Comparison of ENCODE assay signal across 17 cellular contexts in genomic region chr14:18920052-18920451, GRCh38. TPM values are rescaled to one million over a fixed set of nuclear protein-coding genes. Genes with fewer than 3 reads are reported as not detected.
A peak's percentile ranks its signal among the peaks of the same experiment; 100 is the strongest.
DNase-seq lines count a peak whose midpoint lies in the region; ATAC-seq, FAIRE-seq and TF ChIP-seq lines count a peak whose summit lies in the region.
"Not testable (repeated sequence)": the region's sequence is repeated elsewhere in the genome, so short reads cannot be mapped to it uniquely, and the experiment has no call there.
"Had no signal": no experiment of that assay in that cellular context is flagged by ENCODE, and none has a peak within 500 bp of the region (broad histone marks: within the 10 kb centered on the region; RNA-seq: fewer than 3 reads in every experiment).

No MANE protein-coding gene starts in this region.

- H3K36me3 Mint-ChIP-seq in stimulated activated effector memory CD8-positive, alpha-beta T cell treated with anti-CD3 and anti-CD28 coated beads, Interleukin-12 subunit alpha, Interleukin-12 subunit beta, amount 100 ng/mL, for 72 hours: not testable (repeated sequence)

- ATAC-seq in A549 (peak; percentile 63 to 85; a peak in 4 of 6 replicates), RWPE2 (ENCODE audit: low read depth) (peak; percentile 14; the same call in 1 of the 3 replicates), K562 (peak; percentile 59), Right ventricle myocardium superior (ENCODE audit: poor library complexity) (peak; percentile 13), lower lobe of right lung (peak; percentile 3 to 21), upper lobe of right lung (peak; percentile 15)
- peak; percentile 34 for ATAC-seq in stimulated activated effector memory CD8-positive, alpha-beta T cell treated with anti-CD3 and anti-CD28 coated beads, Interleukin-12 subunit alpha, Interleukin-12 subunit beta, amount 100 ng/mL, for 72 hours
- peak; percentile 25 for ATAC-seq in stimulated activated naive CD8-positive, alpha-beta T cell treated with anti-CD3 and anti-CD28 coated beads, Interleukin-15, amount 100 ng/mL, for 72 hours

- H3K9me3 Mint-ChIP-seq in stimulated activated effector memory CD8-positive, alpha-beta T cell treated with anti-CD3 and anti-CD28 coated beads, Interleukin-12 subunit alpha, Interleukin-12 subunit beta, amount 100 ng/mL, for 72 hours; stimulated activated naive CD8-positive, alpha-beta T cell treated with anti-CD3 and anti-CD28 coated beads, Interleukin-15, amount 100 ng/mL, for 72 hours: not testable (repeated sequence)

- not testable (repeated sequence) for TF ChIP-seq EP300 in A549 (IDR thresholded peaks at IDR 0.05); K562 (IDR thresholded peaks at IDR 0.05; ENCODE audit: low read length)

- not testable (repeated sequence) for TF ChIP-seq CTCF in A549 (IDR thresholded peaks at IDR 0.05); RWPE2 (IDR thresholded peaks at IDR 0.05; ENCODE audit: poor library complexity, severe bottlenecking); K562 (IDR thresholded peaks at IDR 0.05 in 2 of 3, conservative IDR thresholded peaks at IDR 0.05 in 1 of 3; ENCODE audit: insufficient read depth in 2 of 3, low read depth in 1 of 3, low read length in 3 of 3); lower lobe of right lung (IDR thresholded peaks at IDR 0.05); upper lobe of right lung (IDR thresholded peaks at IDR 0.05)

- H3K27me3 Mint-ChIP-seq in stimulated activated naive CD8-positive, alpha-beta T cell treated with anti-CD3 and anti-CD28 coated beads, Interleukin-15, amount 100 ng/mL, for 72 hours: not testable (repeated sequence)

- H3K36me3 ChIP-seq in RWPE2 (ENCODE audit: low read depth); K562 (ENCODE audit: control insufficient read depth, insufficient read depth, low read length); lower lobe of right lung; upper lobe of right lung: not testable (repeated sequence)

- FAIRE-seq in A549 (lab: Jason Lieb, UNC); K562 (lab: Jason Lieb, UNC): not testable (repeated sequence)

- not testable (repeated sequence) for H3K27ac Mint-ChIP-seq in stimulated activated effector memory CD8-positive, alpha-beta T cell treated with anti-CD3 and anti-CD28 coated beads, Interleukin-12 subunit alpha, Interleukin-12 subunit beta, amount 100 ng/mL, for 72 hours; stimulated activated naive CD8-positive, alpha-beta T cell treated with anti-CD3 and anti-CD28 coated beads, Interleukin-15, amount 100 ng/mL, for 72 hours

- CTCF ChIA-PET in A549 (lab: Yijun Ruan, JAX); K562 (lab: Yijun Ruan, JAX; ENCODE audit: low intra/inter-chr PET ratio): not testable (repeated sequence)

- H3K4me3 ChIP-seq in A549; RWPE2 (ENCODE audit: severe bottlenecking); K562; lower lobe of right lung; upper lobe of right lung: not testable (repeated sequence)

- POLR2A ChIA-PET in A549 (lab: Yijun Ruan, JAX); K562 (lab: Yijun Ruan, JAX): not testable (repeated sequence)

- not testable (repeated sequence) for DNase-seq in A549 (ENCODE audit: low read depth in 1 of 2, low spot score in 1 of 2); RWPE2 (ENCODE audit: low spot score); K562 (ENCODE audit: extremely low read depth in 1 of 4, low spot score in 3 of 4); Right ventricle myocardium superior; lower lobe of right lung; stimulated activated effector memory CD8-positive, alpha-beta T cell treated with anti-CD3 and anti-CD28 coated beads, Interleukin-12 subunit alpha, Interleukin-12 subunit beta, amount 100 ng/mL, for 72 hours (ENCODE audit: low spot score in 2 of 2); stimulated activated naive CD8-positive, alpha-beta T cell treated with anti-CD3 and anti-CD28 coated beads, Interleukin-15, amount 100 ng/mL, for 72 hours; upper lobe of right lung

- H3K9ac ChIP-seq in K562 (ENCODE audit: insufficient read depth in 1 of 2, low read depth in 2 of 2, low read length in 2 of 2): not testable (repeated sequence)

- H3K27ac ChIP-seq in A549; RWPE2 (ENCODE audit: poor library complexity, severe bottlenecking); K562 (ENCODE audit: extremely low read depth, low read depth, low read length); lower lobe of right lung; upper lobe of right lung: not testable (repeated sequence)

- not testable (repeated sequence) for H3K4me1 ChIP-seq in A549; RWPE2 (ENCODE audit: insufficient read depth, poor library complexity, severe bottlenecking); K562 (replicated peaks in 1 of 2; ENCODE audit: control insufficient read depth in 2 of 2, insufficient read depth in 2 of 2, low read length in 2 of 2); lower lobe of right lung; upper lobe of right lung

- H3K4me3 Mint-ChIP-seq in stimulated activated effector memory CD8-positive, alpha-beta T cell treated with anti-CD3 and anti-CD28 coated beads, Interleukin-12 subunit alpha, Interleukin-12 subunit beta, amount 100 ng/mL, for 72 hours; stimulated activated naive CD8-positive, alpha-beta T cell treated with anti-CD3 and anti-CD28 coated beads, Interleukin-15, amount 100 ng/mL, for 72 hours: not testable (repeated sequence)

- not testable (repeated sequence) for TF ChIP-seq RAD21 in A549 (conservative IDR thresholded peaks at IDR 0.05 in 1 of 2, IDR thresholded peaks at IDR 0.05 in 1 of 2); K562 (CRISPR knock-in tag; conservative IDR thresholded peaks at IDR 0.05 in 1 of 2, IDR thresholded peaks at IDR 0.05 in 1 of 2)

- BruUV-seq in K562 (replicated peaks; lab: Mats Ljungman, UMichigan): not testable (repeated sequence)

- not testable (repeated sequence) for H3K9me3 ChIP-seq in A549; RWPE2 (ENCODE audit: severe bottlenecking); K562 (replicated peaks; ENCODE audit: control insufficient read depth, insufficient read depth, low read depth, low read length); lower lobe of right lung; upper lobe of right lung

- not testable (repeated sequence) for H3K4me2 ChIP-seq in A549; K562 (ENCODE audit: insufficient read depth, low read length)

- H3K27me3 ChIP-seq in RWPE2 (ENCODE audit: insufficient read depth, poor library complexity, severe bottlenecking); K562 (ENCODE audit: control insufficient read depth in 2 of 2, insufficient read depth in 2 of 2, low read length in 2 of 2); lower lobe of right lung (ENCODE audit: low read depth); upper lobe of right lung: not testable (repeated sequence)

- WGBS in A549 (ENCODE audit: missing lambda C conversion rate): 47% methylated on average over 5 of the region's 19 CpGs
- no CpG with 5 or more reads among the region's 19 CpGs for WGBS in K562 (ENCODE audit: insufficient coverage, low coverage, missing lambda C conversion rate)

- not testable (repeated sequence) for H3K79me2 ChIP-seq in K562 (ENCODE audit: control insufficient read depth, insufficient read depth, low read length)

- not testable (repeated sequence) for H3K4me1 Mint-ChIP-seq in stimulated activated effector memory CD8-positive, alpha-beta T cell treated with anti-CD3 and anti-CD28 coated beads, Interleukin-12 subunit alpha, Interleukin-12 subunit beta, amount 100 ng/mL, for 72 hours; stimulated activated naive CD8-positive, alpha-beta T cell treated with anti-CD3 and anti-CD28 coated beads, Interleukin-15, amount 100 ng/mL, for 72 hours

- H4K20me1 ChIP-seq in K562 (replicated peaks; ENCODE audit: control insufficient read depth, insufficient read depth, low read length): not testable (repeated sequence)

- intact Hi-C loops in K562 (cut with micrococcal nuclease); Right ventricle myocardium superior (cut with DNase I); lower lobe of right lung (cut with DNase I); upper lobe of right lung (cut with DNase I): not testable (repeated sequence)

- H2AFZ ChIP-seq in K562 (ENCODE audit: low read depth, low read length): not testable (repeated sequence)

- in situ Hi-C loops in K562 (cut with MboI): not testable (repeated sequence)

- not testable (repeated sequence) for TF ChIP-seq POLR2A in A549 (IDR thresholded peaks at IDR 0.05; ENCODE audit: low read length); K562 (conservative IDR thresholded peaks at IDR 0.05)

- H3K9me1 ChIP-seq in K562 (ENCODE audit: control insufficient read depth, insufficient read depth, low read length): not testable (repeated sequence)

RNA-seq across cellular contexts. Expression of gene POTEM, which starts 47.2 kb away (rescaled TPM):
- 0.04 TPM in 1 of 2 replicates, not detected in the other for polyA plus RNA-seq in A549 (2011; rRNA removed)
- not detected in 2 replicates for polyA plus RNA-seq in A549 (2012; cell fraction: cytosol; rRNA removed)
- polyA plus RNA-seq in A549 (2012; cell fraction: nucleus; rRNA removed): 0.12 TPM in 1 of 2 replicates, not detected in the other
- not detected in 3 replicates for polyA plus RNA-seq in A549 (2017; fragmentation: RNase III; extraction: RNeasy Plus Mini Kit Qiagen cat#74134 plus additional on column Dnase treatment)
- polyA minus RNA-seq in A549 (2011; rRNA and poly(A)+ RNA removed): not detected in 2 replicates
- total RNA-seq in K562 (2011; cell fraction: chromatin; rRNA removed; ENCODE audit: low replicate concordance): not detected in 2 replicates
- not detected in 2 replicates for total RNA-seq in K562 (2011; cell fraction: nucleolus; rRNA removed)
- not detected in 2 replicates for total RNA-seq in K562 (2011; cell fraction: nucleoplasm; rRNA removed)
- not detected in 2 replicates for total RNA-seq in K562 (2014; rRNA removed)
- not detected in 2 replicates for total RNA-seq in K562 (2014; rRNA removed; fragmentation: Illumina TruSeq; extraction: Trizol)
- not detected in 2 replicates for total RNA-seq in K562 (2015; rRNA removed; fragmentation: Illumina TruSeq; extraction: Trizol)
- total RNA-seq in K562 (2021): not detected in 2 replicates
- polyA plus RNA-seq in K562 (2011; rRNA removed): not detected in 2 replicates
- not detected in 2 replicates for polyA plus RNA-seq in K562 (2011; cell fraction: cytosol; rRNA removed)
- not detected in 2 replicates for polyA plus RNA-seq in K562 (2011; cell fraction: nucleus; rRNA removed)
- not detected in 2 replicates for polyA plus RNA-seq in K562 (2012)
- polyA plus RNA-seq in K562 (2014; fragmentation: Illumina TruSeq; extraction: Trizol): not detected in 2 replicates
- not detected for polyA plus RNA-seq in K562 (2014; fragmentation: Nextera tagmentation; extraction: Ambion mirVana)
- polyA plus RNA-seq in K562 (2014; rRNA removed): not detected in 2 replicates
- not detected in 2 replicates for polyA minus RNA-seq in K562 (2011; rRNA and poly(A)+ RNA removed)
- not detected in 2 replicates for polyA minus RNA-seq in K562 (2011; cell fraction: cytosol; rRNA and poly(A)+ RNA removed)
- not detected in 2 replicates for polyA minus RNA-seq in K562 (2011; cell fraction: nucleus; rRNA and poly(A)+ RNA removed)
- not detected for total RNA-seq in Right ventricle myocardium superior
- total RNA-seq in lower lobe of right lung: not detected
- not detected for total RNA-seq in upper lobe of right lung
- total RNA-seq: A172; A673; CD4-positive, alpha-beta memory T cell; CD4-positive, CD25-positive, alpha-beta regulatory T cell; CD8-positive, alpha-beta memory T cell; G401; GM12878 had no signal
- polyA plus RNA-seq: AG04450; CD14-positive monocyte; CD4-positive, alpha-beta memory T cell; CD4-positive, CD25-positive, alpha-beta regulatory T cell; CD8-positive, alpha-beta memory T cell had no signal

Comparison
In these comparisons a context has a peak if more than half of its experiments do, and no peak if none do; other contexts are left out.
1. ATAC-seq: peak in every context shown above with its lines; median percentile 74 in A549; 59 in K562; 34 in stimulated activated effector memory CD8-positive, alpha-beta T cell treated with anti-CD3 and anti-CD28 coated beads, Interleukin-12 subunit alpha, Interleukin-12 subunit beta, amount 100 ng/mL, for 72 hours; 25 in stimulated activated naive CD8-positive, alpha-beta T cell treated with anti-CD3 and anti-CD28 coated beads, Interleukin-15, amount 100 ng/mL, for 72 hours; 15 in upper lobe of right lung; 14 in RWPE2; 13 in Right ventricle myocardium superior; 12 in lower lobe of right lung.